19 cellular contexts compared by ENCODE assay signal in the genomic region with DNA sequence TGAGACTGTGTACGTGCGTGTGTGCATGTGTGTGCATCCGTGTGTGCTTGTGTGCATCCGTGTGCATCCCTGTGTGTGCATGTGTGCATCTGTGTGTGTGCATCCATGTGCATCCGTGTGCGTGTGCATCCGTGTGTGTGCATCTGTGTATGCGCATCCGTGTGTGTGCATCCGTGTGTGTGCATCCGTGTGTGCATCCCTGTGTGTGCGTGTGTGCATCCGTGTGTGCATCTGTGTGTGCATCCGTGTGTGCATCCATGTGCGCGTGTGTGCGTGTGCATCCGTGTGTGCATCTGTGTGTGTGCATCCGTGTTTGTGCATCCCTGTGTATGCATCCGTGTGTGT. TPM values are rescaled to one million over a fixed set of nuclear protein-coding genes. Genes with fewer than 3 reads are reported as not detected.
A peak's percentile ranks its signal among the peaks of the same experiment; 100 is the strongest.
DNase-seq lines count a peak whose midpoint lies in the region; ATAC-seq, FAIRE-seq and TF ChIP-seq lines count a peak whose summit lies in the region.
"Had no signal": no experiment of that assay in that cellular context is flagged by ENCODE, and none has a peak within 500 bp of the region (broad histone marks: within the 10 kb centered on the region; RNA-seq: fewer than 3 reads in every experiment).

No MANE protein-coding gene starts in this region.

- TF ChIP-seq CTCF in CD8-positive, alpha-beta T cell (IDR thresholded peaks at IDR 0.05), result no peak
- TF ChIP-seq CTCF in spleen (IDR thresholded peaks at IDR 0.05 in 8 of 11, conservative IDR thresholded peaks at IDR 0.05 in 3 of 11) (no peak), endodermal cell (conservative IDR thresholded peaks at IDR 0.05) (no peak)

- H3K4me3 Mint-ChIP-seq in CD8-positive, alpha-beta T cell, result no peak overlapping the region
- H3K4me3 Mint-ChIP-seq in activated naive CD8-positive, alpha-beta T cell treated with anti-CD3 and anti-CD28 coated beads for 36 hours, result no peak overlapping the region
- H3K4me3 Mint-ChIP-seq in naive thymus-derived CD8-positive, alpha-beta T cell, result peak overlapping the region in 5 of 10 donors; percentile 20 to 65 (median 57)
- no peak overlapping the region for H3K4me3 Mint-ChIP-seq in endodermal cell

- no peaks in the 10 kb centered on the region for H3K36me3 ChIP-seq in CD8-positive, alpha-beta T cell (ENCODE audit: insufficient read depth, low read length)
- H3K36me3 ChIP-seq in spleen (no peaks in the 10 kb centered on the region), endodermal cell (ENCODE audit: control insufficient read depth, insufficient read depth, low read length) (no peaks in the 10 kb centered on the region)
- H3K36me3 ChIP-seq: esophagus squamous epithelium, gastroesophageal sphincter, tibial nerve had no signal

- H3K27ac Mint-ChIP-seq in CD8-positive, alpha-beta T cell, result peak overlapping the region; percentile 97
- peak overlapping the region; percentile 55 for H3K27ac Mint-ChIP-seq in activated naive CD8-positive, alpha-beta T cell treated with anti-CD3 and anti-CD28 coated beads for 36 hours
- peak overlapping the region in 6 of 10 donors; percentile 62 to 95 (median 85) for H3K27ac Mint-ChIP-seq in naive thymus-derived CD8-positive, alpha-beta T cell
- H3K27ac Mint-ChIP-seq in endodermal cell, result no peak overlapping the region

- no peak overlapping the region for H3K9ac ChIP-seq in endodermal cell (ENCODE audit: extremely low read depth, low read length, poor library complexity, severe bottlenecking)

- POLR2A ChIA-PET in CD8-positive, alpha-beta T cell (lab: Charles Lee), result interaction anchor here (0.9 to 3.3 kb wide), 2 partner anchors 14 to 32 kb away, joined by 3 to 17 read pairs; no protein-coding TSS in a partner anchor
- POLR2A ChIA-PET in naive thymus-derived CD8-positive, alpha-beta T cell (lab: Charles Lee), result no interaction called here

- H3K27me3 ChIP-seq in CD8-positive, alpha-beta T cell (ENCODE audit: insufficient read depth, low read length), result no peaks in the 10 kb centered on the region
- H3K27me3 ChIP-seq in spleen (replicated peaks in 1 of 7), result no peaks in the 10 kb centered on the region
- no peaks in the 10 kb centered on the region for H3K27me3 ChIP-seq in endodermal cell (ENCODE audit: control insufficient read depth, insufficient read depth, low read length, poor library complexity, severe bottlenecking)
- H3K27me3 ChIP-seq: esophagus squamous epithelium, gastroesophageal sphincter, tibial nerve had no signal

- no peaks in the 10 kb centered on the region for H3K9me3 Mint-ChIP-seq in CD8-positive, alpha-beta T cell
- no peaks in the 10 kb centered on the region for H3K9me3 Mint-ChIP-seq in activated naive CD8-positive, alpha-beta T cell treated with anti-CD3 and anti-CD28 coated beads for 36 hours
- no peaks in the 10 kb centered on the region for H3K9me3 Mint-ChIP-seq in naive thymus-derived CD8-positive, alpha-beta T cell
- no peaks in the 10 kb centered on the region for H3K9me3 Mint-ChIP-seq in endodermal cell
- H3K9me3 Mint-ChIP-seq: naive thymus-derived CD4-positive, alpha-beta T cell had no signal

- H3K27ac ChIP-seq in CD8-positive, alpha-beta T cell (ENCODE audit: low read depth, low read length), result no peak overlapping the region
- H3K27ac ChIP-seq in spleen (peak overlapping the region in 2 of 8 donors; percentile 55 to 71), endodermal cell (ENCODE audit: low read depth, low read length) (no peak overlapping the region)
- H3K27ac ChIP-seq: gastroesophageal sphincter, tibial nerve had no signal

- H3K4me1 Mint-ChIP-seq in CD8-positive, alpha-beta T cell (ENCODE audit: low read depth), result peaks cover 50% of the 10 kb centered on the region
- peaks cover 37% of the 10 kb centered on the region for H3K4me1 Mint-ChIP-seq in activated naive CD8-positive, alpha-beta T cell treated with anti-CD3 and anti-CD28 coated beads for 36 hours
- peaks cover 15 to 59% (median 33%) of the 10 kb centered on the region in 4 donors for H3K4me1 Mint-ChIP-seq in naive thymus-derived CD8-positive, alpha-beta T cell
- H3K4me1 Mint-ChIP-seq in endodermal cell, result no peaks in the 10 kb centered on the region

- H3K36me3 Mint-ChIP-seq in CD8-positive, alpha-beta T cell, result no peaks in the 10 kb centered on the region
- no peaks in the 10 kb centered on the region for H3K36me3 Mint-ChIP-seq in activated naive CD8-positive, alpha-beta T cell treated with anti-CD3 and anti-CD28 coated beads for 36 hours
- no peaks in the 10 kb centered on the region for H3K36me3 Mint-ChIP-seq in naive thymus-derived CD8-positive, alpha-beta T cell
- H3K36me3 Mint-ChIP-seq in endodermal cell (ENCODE audit: low read depth), result no peaks in the 10 kb centered on the region
- H3K36me3 Mint-ChIP-seq: naive thymus-derived CD4-positive, alpha-beta T cell had no signal

- H3K9me3 ChIP-seq in CD8-positive, alpha-beta T cell (ENCODE audit: low read length), result no peaks in the 10 kb centered on the region
- no peaks in the 10 kb centered on the region for H3K9me3 ChIP-seq in spleen
- H3K9me3 ChIP-seq in endodermal cell (ENCODE audit: control insufficient read depth, low read length), result no peaks in the 10 kb centered on the region
- H3K9me3 ChIP-seq: esophagus squamous epithelium, gastroesophageal sphincter, tibial nerve had no signal

- TF ChIP-seq POLR2A in spleen (IDR thresholded peaks at IDR 0.05), result no peak

- FAIRE-seq in HTR-8/SVneo (lab: Jason Lieb, UNC), result peak; percentile 84
- FAIRE-seq: GM12892 had no signal

- intact Hi-C loops in CD8-positive, alpha-beta T cell (cut with DNase I, micrococcal nuclease), result loop anchor here (1.0 to 5.0 kb wide), 5 partner anchors 30 to 57 kb away; no protein-coding TSS in a partner anchor
- intact Hi-C loops in spleen (cut with DNase I; ENCODE audit: low total_unique reads), result no loop called here

- DNase-seq in CD8-positive, alpha-beta T cell, result no peak
- DNase-seq in HTR-8/SVneo (ENCODE audit: insufficient read length, low spot score), result no peak
- DNase-seq in activated naive CD8-positive, alpha-beta T cell treated with anti-CD3 and anti-CD28 coated beads for 36 hours, result no peak
- DNase-seq in naive thymus-derived CD8-positive, alpha-beta T cell, result no peak
- no peak for DNase-seq in spleen
- no peak for DNase-seq in endodermal cell
- DNase-seq: anterior cingulate cortex, DMS53, esophagus squamous epithelium, mesendoderm, MM.1S, NCI-H2171 treated with DMSO at 0.1 percent for 48 hours, NCI-H526 had no signal

- WGBS in spleen, 5 donors, result 84 to 87% (median 87%) methylated on average over 17 to 20 of the region's 20 CpGs
- WGBS in endodermal cell (ENCODE audit: insufficient coverage in 1 of 2, insufficient read length in 1 of 2), 2 experiments, result 90 to 92% methylated on average over 18 to 20 of the region's 20 CpGs

- H3K4me3 ChIP-seq in CD8-positive, alpha-beta T cell (ENCODE audit: low read depth, low read length), result no peak overlapping the region
- H3K4me3 ChIP-seq in spleen (no peak overlapping the region), endodermal cell (ENCODE audit: low read length) (no peak overlapping the region)
- H3K4me3 ChIP-seq: esophagus squamous epithelium, gastroesophageal sphincter, tibial nerve had no signal

- H3K4me1 ChIP-seq in CD8-positive, alpha-beta T cell (ENCODE audit: insufficient read depth, low read length), result peaks cover 23% of the 10 kb centered on the region
- H3K4me1 ChIP-seq in spleen (peaks cover 4 to 57% (median 24%) of the 10 kb centered on the region in 6 donors), endodermal cell (ENCODE audit: control insufficient read depth, insufficient read depth, low read length) (no peaks in the 10 kb centered on the region)
- H3K4me1 ChIP-seq: tibial nerve had no signal

- ATAC-seq in CD8-positive, alpha-beta T cell, result no peak
- no peak for ATAC-seq in naive thymus-derived CD8-positive, alpha-beta T cell
- ATAC-seq in HG02588 (IDR thresholded peaks at IDR 0.05; ENCODE audit: unreplicated experiment) (no peak), GM21390 (IDR thresholded peaks at IDR 0.05; ENCODE audit: unreplicated experiment) (no peak)
- ATAC-seq: gastroesophageal sphincter had no signal

- CTCF ChIA-PET in CD8-positive, alpha-beta T cell (lab: Charles Lee), result interaction anchor here (1.0 to 2.8 kb wide), 2 partner anchors 58 to 113 kb away, joined by 4 to 22 read pairs; no protein-coding TSS in a partner anchor

- no peaks in the 10 kb centered on the region for H3K27me3 Mint-ChIP-seq in CD8-positive, alpha-beta T cell (ENCODE audit: low read depth)
- peaks cover 7% of the 10 kb centered on the region for H3K27me3 Mint-ChIP-seq in activated naive CD8-positive, alpha-beta T cell treated with anti-CD3 and anti-CD28 coated beads for 36 hours
- H3K27me3 Mint-ChIP-seq in naive thymus-derived CD8-positive, alpha-beta T cell, result no peaks in the 10 kb centered on the region
- H3K27me3 Mint-ChIP-seq in endodermal cell (ENCODE audit: insufficient read depth), result no peaks in the 10 kb centered on the region
- H3K27me3 Mint-ChIP-seq: naive thymus-derived CD4-positive, alpha-beta T cell had no signal

RNA-seq across cellular contexts. Expression of a gene that starts 5.3 kb away (rescaled TPM):
- 10 to 100 TPM; 23.0 to 25.7 TPM for total RNA-seq in CD8-positive, alpha-beta T cell
- 10 to 100 TPM; 24.9 to 29.8 TPM for total RNA-seq in activated naive CD8-positive, alpha-beta T cell treated with anti-CD3 and anti-CD28 coated beads for 36 hours
- 10 to 100 TPM; 24.5 to 26.8 TPM for total RNA-seq in naive thymus-derived CD8-positive, alpha-beta T cell
- polyA plus RNA-seq in naive thymus-derived CD8-positive, alpha-beta T cell, result 10 to 100 TPM; 52.7 to 58.1 (median 55.6) TPM
- 10 to 100 TPM; 20.3 to 31.4 (median 26.3) TPM for total RNA-seq in spleen
- 10 to 100 TPM; 75.2 to 91.1 (median 78.3) TPM for polyA plus RNA-seq in spleen
- 10 to 100 TPM; 21.8 to 34.3 TPM for total RNA-seq in endodermal cell
- 47.8 TPM for polyA plus RNA-seq in endodermal cell (2013, experiment 1 of 2)
- 49.2 TPM for polyA plus RNA-seq in endodermal cell (2013, experiment 2 of 2)

RNA-seq across cellular contexts. Expression of a gene that starts 50.3 kb away (rescaled TPM):
- 10 to 100 TPM; 28.4 to 35.3 TPM for total RNA-seq in CD8-positive, alpha-beta T cell
- 10 to 100 TPM; 39.9 to 41.1 TPM for total RNA-seq in activated naive CD8-positive, alpha-beta T cell treated with anti-CD3 and anti-CD28 coated beads for 36 hours
- 10 to 100 TPM; 51.1 to 52.0 TPM for total RNA-seq in naive thymus-derived CD8-positive, alpha-beta T cell
- polyA plus RNA-seq in naive thymus-derived CD8-positive, alpha-beta T cell, result 10 to 100 TPM in 1 of 3 donors, 1 to 10 TPM in 2; 9.3 to 15.5 (median 9.3) TPM
- 10 to 100 TPM; 24.9 to 43.9 (median 39.8) TPM for total RNA-seq in spleen
- polyA plus RNA-seq in spleen, result 10 to 100 TPM; 13.0 to 22.8 (median 20.6) TPM
- total RNA-seq in endodermal cell, result 10 to 100 TPM; 74.5 to 75.9 TPM
- polyA plus RNA-seq in endodermal cell (2013, experiment 1 of 2), result 72.1 TPM
- 66.8 TPM for polyA plus RNA-seq in endodermal cell (2013, experiment 2 of 2)
